Comparison of ENCODE assay signal across 8 cellular contexts in the genomic region with DNA sequence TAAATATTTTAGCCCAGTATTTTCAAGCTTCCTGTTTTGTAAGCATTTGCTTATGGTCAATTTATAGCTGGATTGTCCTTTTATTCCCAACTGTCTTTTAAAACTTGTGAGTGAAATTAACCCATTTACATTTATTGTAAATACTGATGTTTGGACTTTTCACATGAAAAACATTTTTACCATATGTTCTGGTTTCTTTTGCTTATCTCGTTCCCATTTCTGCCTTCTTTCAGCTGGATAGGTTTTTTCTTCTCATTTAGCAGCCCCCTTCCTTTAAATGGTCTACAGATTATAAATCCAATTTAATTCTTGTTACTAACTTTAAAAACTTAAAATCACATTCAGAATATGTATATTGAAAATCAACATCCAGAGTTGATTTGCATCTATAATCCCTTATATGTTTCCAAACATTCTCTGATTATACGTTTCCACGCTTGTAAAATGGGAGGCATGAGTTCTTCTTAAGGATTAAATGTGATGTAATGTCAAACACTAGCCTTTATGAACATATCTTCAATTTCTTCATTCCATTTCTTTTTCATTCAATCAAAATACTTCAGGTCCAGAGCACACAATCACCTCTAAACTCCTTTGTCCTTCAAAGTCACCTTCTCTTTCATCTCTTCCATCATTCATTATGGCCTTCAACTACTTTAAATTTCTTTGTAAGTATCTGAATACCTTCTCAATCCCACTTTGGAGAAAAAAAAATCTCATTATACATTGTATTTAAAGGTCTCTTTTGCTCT. TPM values are rescaled to one million over a fixed set of nuclear protein-coding genes. Genes with fewer than 3 reads are reported as not detected.
DNase-seq lines count a peak whose midpoint lies in the region; ATAC-seq, FAIRE-seq and TF ChIP-seq lines count a peak whose summit lies in the region.

No MANE protein-coding gene starts in this region.

- H3K36me3 Mint-ChIP-seq in activated CD4-positive, alpha-beta T cell treated with anti-CD3 and anti-CD28 coated beads for 36 hours (ENCODE audit: low read depth), result peaks cover 41% of the 10 kb centered on the region
- peaks cover 29% of the 10 kb centered on the region for H3K36me3 Mint-ChIP-seq in activated T-helper 1 cell treated with anti-CD3 and anti-CD28 coated beads, Interleukin-12 subunit alpha, Interleukin-12 subunit beta, Interleukin-2, Interleukin-4 antibody, amounts not matched to agents 30 ng/mL and 10 ng/mL and 1 ng/mL, durations not matched to agents 14 hours and 24 hours and 36 hours (ENCODE audit: low read depth)

- H3K9me3 ChIP-seq in kidney (ENCODE audit: control insufficient read depth in 1 of 2, low read length in 2 of 2) (peaks cover 0 to 16% of the 10 kb centered on the region in 2 donors), suprapubic skin (peaks cover 16% of the 10 kb centered on the region)

- TF ChIP-seq EP300 in suprapubic skin (IDR thresholded peaks at IDR 0.05), result no peak

- intact Hi-C loops in activated CD4-positive, alpha-beta T cell treated with anti-CD3 and anti-CD28 coated beads for 36 hours (cut with DNase I, micrococcal nuclease), result loop anchor here (1.0 to 10.0 kb wide), 8 partner anchors 183 to 1113 kb away; a partner anchor contains a TSS
- intact Hi-C loops in activated T-helper 1 cell treated with anti-CD3 and anti-CD28 coated beads, Interleukin-12 subunit alpha, Interleukin-12 subunit beta, Interleukin-2, Interleukin-4 antibody, amounts not matched to agents 30 ng/mL and 10 ng/mL and 1 ng/mL, durations not matched to agents 14 hours and 24 hours and 36 hours (cut with micrococcal nuclease), result loop anchor here (1.0 to 10.0 kb wide), 7 partner anchors 71 to 1113 kb away; a partner anchor contains a TSS
- intact Hi-C loops in kidney (cut with DNase I), result no loop called here

- ATAC-seq in activated CD4-positive, alpha-beta T cell treated with anti-CD3 and anti-CD28 coated beads for 36 hours, result no peak
- no peak for ATAC-seq in GM21390 (IDR thresholded peaks at IDR 0.05; ENCODE audit: unreplicated experiment)
- ATAC-seq in HG03196 (IDR thresholded peaks at IDR 0.05; ENCODE audit: unreplicated experiment), result no peak
- ATAC-seq in GM18505 (IDR thresholded peaks at IDR 0.05; ENCODE audit: unreplicated experiment), result no peak

- peaks cover 30% of the 10 kb centered on the region for H3K4me1 Mint-ChIP-seq in activated CD4-positive, alpha-beta T cell treated with anti-CD3 and anti-CD28 coated beads for 36 hours
- peaks cover 42% of the 10 kb centered on the region for H3K4me1 Mint-ChIP-seq in activated T-helper 1 cell treated with anti-CD3 and anti-CD28 coated beads, Interleukin-12 subunit alpha, Interleukin-12 subunit beta, Interleukin-2, Interleukin-4 antibody, amounts not matched to agents 30 ng/mL and 10 ng/mL and 1 ng/mL, durations not matched to agents 14 hours and 24 hours and 36 hours (ENCODE audit: low read depth)

- TF ChIP-seq CTCF in kidney (IDR thresholded peaks at IDR 0.05; ENCODE audit: borderline replicate concordance, extremely low read depth, insufficient read depth), result no peak
- no peak for TF ChIP-seq CTCF in suprapubic skin (IDR thresholded peaks at IDR 0.05)

- H3K36me3 ChIP-seq in kidney (ENCODE audit: control insufficient read depth in 1 of 2, insufficient read depth in 2 of 2, low read length in 2 of 2), result peaks cover 0 to 3% of the 10 kb centered on the region in 2 donors
- H3K36me3 ChIP-seq in suprapubic skin, result no peaks in the 10 kb centered on the region

- no peak for FAIRE-seq in kidney (lab: Jason Lieb, UNC)

- H3K4me1 ChIP-seq in kidney (ENCODE audit: control insufficient read depth in 1 of 2, insufficient read depth in 1 of 2, low read depth in 1 of 2, low read length in 2 of 2) (peaks cover 11 to 13% of the 10 kb centered on the region in 2 donors), suprapubic skin (peaks cover 23% of the 10 kb centered on the region)

- peaks cover 18% of the 10 kb centered on the region for H3K9me3 Mint-ChIP-seq in activated CD4-positive, alpha-beta T cell treated with anti-CD3 and anti-CD28 coated beads for 36 hours (ENCODE audit: low read depth)
- H3K9me3 Mint-ChIP-seq in activated T-helper 1 cell treated with anti-CD3 and anti-CD28 coated beads, Interleukin-12 subunit alpha, Interleukin-12 subunit beta, Interleukin-2, Interleukin-4 antibody, amounts not matched to agents 30 ng/mL and 10 ng/mL and 1 ng/mL, durations not matched to agents 14 hours and 24 hours and 36 hours, result peaks cover 35% of the 10 kb centered on the region

- peak overlapping the region; percentile 90 for H3K4me3 Mint-ChIP-seq in activated CD4-positive, alpha-beta T cell treated with anti-CD3 and anti-CD28 coated beads for 36 hours
- peak overlapping the region; percentile 96 for H3K4me3 Mint-ChIP-seq in activated T-helper 1 cell treated with anti-CD3 and anti-CD28 coated beads, Interleukin-12 subunit alpha, Interleukin-12 subunit beta, Interleukin-2, Interleukin-4 antibody, amounts not matched to agents 30 ng/mL and 10 ng/mL and 1 ng/mL, durations not matched to agents 14 hours and 24 hours and 36 hours

- TF ChIP-seq POLR2A in suprapubic skin (IDR thresholded peaks at IDR 0.05) (no peak), GM18505 (IDR thresholded peaks at IDR 0.05; ENCODE audit: borderline replicate concordance, extremely low read depth, insufficient read depth, insufficient read length) (no peak)

- H3K4me3 ChIP-seq in kidney (ENCODE audit: low read length in 2 of 2), result peak overlapping the region; percentile 61 to 66
- no peak overlapping the region for H3K4me3 ChIP-seq in suprapubic skin

- WGBS in suprapubic skin, result 92% methylated on average over 3 of the region's 3 CpGs

- H3K27ac ChIP-seq in kidney (ENCODE audit: low read depth in 2 of 2, low read length in 2 of 2), result peak overlapping the region; percentile 93 to 96
- H3K27ac ChIP-seq in suprapubic skin, result peak overlapping the region; percentile 100

- CTCF ChIA-PET in activated CD4-positive, alpha-beta T cell treated with anti-CD3 and anti-CD28 coated beads for 36 hours (lab: Charles Lee), result interaction anchor here (1.5 to 1.9 kb wide), 2 partner anchors 11 to 219 kb away, joined by 5 to 7 read pairs; no protein-coding TSS in a partner anchor

- peak overlapping the region; percentile 99 for H3K27ac Mint-ChIP-seq in activated CD4-positive, alpha-beta T cell treated with anti-CD3 and anti-CD28 coated beads for 36 hours
- H3K27ac Mint-ChIP-seq in activated T-helper 1 cell treated with anti-CD3 and anti-CD28 coated beads, Interleukin-12 subunit alpha, Interleukin-12 subunit beta, Interleukin-2, Interleukin-4 antibody, amounts not matched to agents 30 ng/mL and 10 ng/mL and 1 ng/mL, durations not matched to agents 14 hours and 24 hours and 36 hours, result peak overlapping the region; percentile 98

- peak overlapping the region in 1 of 2 donors; percentile 51 for H3K9ac ChIP-seq in kidney (ENCODE audit: low read length in 2 of 2)

- H3K27me3 Mint-ChIP-seq in activated CD4-positive, alpha-beta T cell treated with anti-CD3 and anti-CD28 coated beads for 36 hours, result no peaks in the 10 kb centered on the region
- peaks cover 11% of the 10 kb centered on the region for H3K27me3 Mint-ChIP-seq in activated T-helper 1 cell treated with anti-CD3 and anti-CD28 coated beads, Interleukin-12 subunit alpha, Interleukin-12 subunit beta, Interleukin-2, Interleukin-4 antibody, amounts not matched to agents 30 ng/mL and 10 ng/mL and 1 ng/mL, durations not matched to agents 14 hours and 24 hours and 36 hours (ENCODE audit: insufficient read depth)

- no peak for DNase-seq in activated CD4-positive, alpha-beta T cell treated with anti-CD3 and anti-CD28 coated beads for 36 hours
- no peak for DNase-seq in activated CD4-positive, alpha-beta T cell treated with anti-CD3 and anti-CD28 coated beads for 1 hour
- no peak for DNase-seq in activated T-helper 1 cell treated with anti-CD3 and anti-CD28 coated beads, Interleukin-12 subunit alpha, Interleukin-12 subunit beta, Interleukin-2, Interleukin-4 antibody, amounts not matched to agents 30 ng/mL and 10 ng/mL and 1 ng/mL, durations not matched to agents 14 hours and 24 hours and 36 hours (ENCODE audit: low spot score)
- no peak for DNase-seq in kidney
- no peak for DNase-seq in suprapubic skin (ENCODE audit: low spot score in 2 of 2)

- POLR2A ChIA-PET in activated CD4-positive, alpha-beta T cell treated with anti-CD3 and anti-CD28 coated beads for 36 hours (lab: Charles Lee), result interaction anchor here (0.6 to 1.9 kb wide), 6 partner anchors 102 to 1113 kb away, joined by 3 to 16 read pairs (median 5); a partner anchor contains a TSS

- no peaks in the 10 kb centered on the region for H3K27me3 ChIP-seq in suprapubic skin

RNA-seq across cellular contexts. Expression of a gene that starts 1.1 kb away (rescaled TPM):
- total RNA-seq in activated CD4-positive, alpha-beta T cell treated with anti-CD3 and anti-CD28 coated beads for 36 hours, result 10 to 100 TPM; 68.9 to 82.9 TPM
- 61.6 and 67.3 TPM in 2 replicates for total RNA-seq in activated T-helper 1 cell treated with anti-CD3 and anti-CD28 coated beads, Interleukin-12 subunit alpha, Interleukin-12 subunit beta, Interleukin-2, Interleukin-4 antibody, amounts not matched to agents 30 ng/mL and 10 ng/mL and 1 ng/mL, durations not matched to agents 14 hours and 24 hours and 36 hours
- total RNA-seq in kidney, result 43.8 TPM
- 10.9 TPM for polyA plus RNA-seq in kidney (ENCODE audit: insufficient read depth, low read depth, low replicate concordance)
- 100 to 1,000 TPM in 1 of 4 donors, 10 to 100 TPM in 3; 42.9 to 153 (median 64.9) TPM for total RNA-seq in suprapubic skin
